8 cellular contexts compared by ENCODE assay signal in the genomic region with DNA sequence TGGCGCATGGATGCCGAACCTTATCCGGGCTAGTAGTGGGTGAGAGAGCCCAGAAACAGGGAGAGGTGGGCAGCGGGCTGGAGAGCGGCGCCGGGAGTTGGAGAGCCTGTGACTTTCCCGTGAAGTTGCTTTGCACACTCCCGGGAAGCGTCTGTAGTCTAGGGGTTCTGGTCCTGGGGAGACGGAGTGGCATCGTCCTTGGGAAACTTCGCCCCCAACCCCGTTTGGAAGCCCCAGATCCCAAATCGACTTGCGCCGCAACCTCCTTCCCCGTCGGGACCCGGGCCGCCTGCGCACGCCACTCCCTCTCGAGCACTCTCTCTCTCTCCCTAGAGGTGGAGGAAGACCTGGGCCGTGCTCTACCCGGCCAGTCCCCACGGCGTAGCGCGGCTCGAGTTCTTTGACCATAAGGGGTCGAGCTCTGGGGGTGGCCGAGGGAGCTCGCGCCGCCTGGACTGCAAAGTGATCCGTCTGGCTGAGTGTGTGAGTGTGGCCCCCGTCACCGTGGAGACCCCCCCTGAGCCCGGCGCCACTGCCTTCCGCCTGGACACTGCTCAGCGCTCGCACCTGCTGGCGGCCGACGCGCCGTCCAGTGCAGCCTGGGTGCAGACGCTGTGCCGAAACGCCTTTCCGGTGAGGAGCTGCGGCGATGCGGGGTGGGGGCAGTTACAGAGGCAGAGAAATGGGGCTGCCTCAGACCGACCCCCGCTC. TPM values are rescaled to one million over a fixed set of nuclear protein-coding genes. Genes with fewer than 3 reads are reported as not detected.
DNase-seq lines count a peak whose midpoint lies in the region; ATAC-seq and TF ChIP-seq lines count a peak whose summit lies in the region.

No MANE protein-coding gene starts in this region.

- WGBS in SK-N-SH (ENCODE audit: low lambda C conversion rate) = 62% methylated on average over 44 of the region's 58 CpGs
- WGBS in mammary epithelial cell (ENCODE audit: low coverage, missing lambda C conversion rate) = 38% methylated on average over 37 of the region's 58 CpGs

- no peaks in the 10 kb centered on the region for H3K9me3 ChIP-seq in SK-N-SH
- H3K9me3 ChIP-seq in mammary epithelial cell (replicated peaks; ENCODE audit: insufficient read depth, low read length) = no peaks in the 10 kb centered on the region

- H3K27me3 ChIP-seq in SK-N-SH (ENCODE audit: insufficient read depth) (no peaks in the 10 kb centered on the region), mammary epithelial cell (ENCODE audit: insufficient read depth, low read length) (no peaks in the 10 kb centered on the region)

- dilution Hi-C loops in mammary epithelial cell (cut with HindIII; ENCODE audit: low sequenced_read_pairs) = no loop called here

- POLR2A ChIA-PET in SK-N-SH (lab: Yijun Ruan, JAX) = no interaction called here

- no TSS peak for BruUV-seq in mammary epithelial cell (replicated peaks; lab: Mats Ljungman, UMichigan)

- H3F3A ChIP-seq in SK-N-SH (replicated peaks; ENCODE audit: insufficient read depth) = peaks cover 20% of the 10 kb centered on the region

- DNase-seq in SKM-1 treated with dmso at 0.1 percent for 144 hours (lab: John Stamatoyannopoulos, UW; ENCODE audit: unreplicated experiment) (peak; percentile 25), SKM-1 (lab: John Stamatoyannopoulos, UW; ENCODE audit: unreplicated experiment) (no peak), SK-N-SH (peak; percentile 73), mammary epithelial cell (no peak), kidney glomerular epithelial cell (lab: John Stamatoyannopoulos, UW) (peak; percentile 25)
- peak; percentile 51 for DNase-seq in stimulated activated CD4-positive, alpha-beta T cell treated with anti-CD3 and anti-CD28 coated beads, Interleukin-4, amount 100 ng/mL, for 1 hour

- H3K27ac ChIP-seq in SK-N-SH (ENCODE audit: low read depth in 2 of 2, low read length in 1 of 2) (peak overlapping the region; percentile 17 to 95; a peak in 3 of 4 replicates), mammary epithelial cell (ENCODE audit: insufficient read depth, low read depth, low read length) (no peak overlapping the region)

- peak; percentile 40 for ATAC-seq in HG03025 (IDR thresholded peaks at IDR 0.05; ENCODE audit: low FRiP score, unreplicated experiment)
- no peak for ATAC-seq in GM21360 (IDR thresholded peaks at IDR 0.05; ENCODE audit: unreplicated experiment)

- in situ Hi-C loops in mammary epithelial cell (cut with MboI; ENCODE audit: low sequenced_read_pairs in 2 of 2) = no loop called here

- CTCF ChIA-PET in SK-N-SH (lab: Yijun Ruan, JAX) (interaction anchor here (1.2 to 1.3 kb wide), 3 partner anchors 9 to 41 kb away, joined by 3 to 8 read pairs (median 5); no protein-coding TSS in a partner anchor), mammary epithelial cell (lab: Charles Lee; ENCODE audit: low non-redundant PET) (no interaction called here)

- TF ChIP-seq RAD21 in SK-N-SH (IDR thresholded peaks at IDR 0.05; ENCODE audit: low read length) = no peak

- H3K4me2 ChIP-seq in SK-N-SH (peak overlapping the region; percentile 98), mammary epithelial cell (ENCODE audit: insufficient read depth, low read depth, low read length) (peak overlapping the region; percentile 74)

- H3K4me1 ChIP-seq in SK-N-SH (ENCODE audit: control insufficient read depth in 1 of 2, insufficient read depth in 2 of 2, low read depth in 1 of 2, low read length in 1 of 2) (peaks cover 5 to 28% of the 10 kb centered on the region in 2 experiments; a peak in 1 of 4 replicates), mammary epithelial cell (ENCODE audit: insufficient read depth, low read length) (peaks cover 11% of the 10 kb centered on the region)

- H3K4me3 ChIP-seq in SK-N-SH (ENCODE audit: low read depth in 2 of 2, low read length in 1 of 2) (peak overlapping the region; percentile 86 to 91), mammary epithelial cell (replicated peaks in 1 of 3; ENCODE audit: insufficient read depth in 1 of 3, low read depth in 2 of 3, low read length in 3 of 3) (peak overlapping the region; percentile 29 to 49 (median 36))

- no peaks in the 10 kb centered on the region for H4K20me1 ChIP-seq in SK-N-SH (ENCODE audit: insufficient read depth)
- H4K20me1 ChIP-seq in mammary epithelial cell (ENCODE audit: insufficient read depth, low read length) = no peaks in the 10 kb centered on the region

- peaks cover 59% of the 10 kb centered on the region for H3K79me2 ChIP-seq in SK-N-SH (ENCODE audit: insufficient read depth)
- H3K79me2 ChIP-seq in mammary epithelial cell (ENCODE audit: insufficient read depth, low read length) = peaks cover 3% of the 10 kb centered on the region

- no peak for TF ChIP-seq EP300 in SK-N-SH (IDR thresholded peaks at IDR 0.05; ENCODE audit: borderline replicate concordance in 1 of 2, low read depth in 1 of 2, low read length in 1 of 2)

- H3K9ac ChIP-seq in SK-N-SH (peak overlapping the region; percentile 91), mammary epithelial cell (ENCODE audit: insufficient read depth, low read length) (no peak overlapping the region)

- no peaks in the 10 kb centered on the region for H3K9me2 ChIP-seq in SK-N-SH

- TF ChIP-seq CTCF in SK-N-SH (IDR thresholded peaks at IDR 0.05) = no peak
- TF ChIP-seq CTCF in mammary epithelial cell (conservative IDR thresholded peaks at IDR 0.05 in 1 of 2, IDR thresholded peaks at IDR 0.05 in 1 of 2; ENCODE audit: extremely low read depth in 1 of 2, insufficient read depth in 1 of 2, low read depth in 1 of 2, low read length in 2 of 2) = no peak

- H2AFZ ChIP-seq in SK-N-SH (ENCODE audit: low read depth) (peak overlapping the region; percentile 91; the same call in 1 of the 2 replicates), mammary epithelial cell (ENCODE audit: low read depth, low read length) (peak overlapping the region; percentile 66)

- intact Hi-C loops in mammary epithelial cell (cut with micrococcal nuclease) = no loop called here

- H3K36me3 ChIP-seq in SK-N-SH (replicated peaks in 1 of 2; ENCODE audit: control insufficient read depth in 1 of 2, insufficient read depth in 2 of 2, low read length in 1 of 2) (peaks cover 18 to 20% of the 10 kb centered on the region in 2 experiments), mammary epithelial cell (ENCODE audit: insufficient read depth, low read length) (no peaks in the 10 kb centered on the region)

TF ChIP-seq in SK-N-SH, 30 proteins besides CTCF, POLR2A, EP300 and RAD21:
- TF ChIP-seq MXI1 (IDR thresholded peaks at IDR 0.05; ENCODE audit: low read depth, low read length) (0 out of 2 replicates have a peak, but pooled peaks have one; percentile 8), NRF1 (IDR thresholded peaks at IDR 0.05; ENCODE audit: low read depth, low read length) (0 out of 2 replicates have a peak, but pooled peaks have one; percentile 32), RXRA (IDR thresholded peaks at IDR 0.05; ENCODE audit: borderline replicate concordance, low read depth) (no peak)
- TF ChIP-seq, protein P1, sequence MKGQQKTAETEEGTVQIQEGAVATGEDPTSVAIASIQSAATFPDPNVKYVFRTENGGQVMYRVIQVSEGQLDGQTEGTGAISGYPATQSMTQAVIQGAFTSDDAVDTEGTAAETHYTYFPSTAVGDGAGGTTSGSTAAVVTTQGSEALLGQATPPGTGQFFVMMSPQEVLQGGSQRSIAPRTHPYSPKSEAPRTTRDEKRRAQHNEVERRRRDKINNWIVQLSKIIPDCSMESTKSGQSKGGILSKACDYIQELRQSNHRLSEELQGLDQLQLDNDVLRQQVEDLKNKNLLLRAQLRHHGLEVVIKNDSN (IDR thresholded peaks at IDR 0.05; ENCODE audit: borderline replicate concordance, low read depth) = no peak

RNA-seq across cellular contexts. Expression of a gene that starts 0.5 kb away (rescaled TPM):
- polyA plus RNA-seq in SK-N-SH (2012; rRNA removed) (25.3 and 28.1 TPM in 2 replicates), mammary epithelial cell (4.9 TPM)
- polyA plus RNA-seq in SK-N-SH (2012; cell fraction: cytosol; rRNA removed) = 17.3 and 21.5 TPM in 2 replicates
- 34.7 and 50.7 TPM in 2 replicates for polyA plus RNA-seq in SK-N-SH (2012; cell fraction: nucleus; rRNA removed)
- 1 to 10 TPM; 3.1 to 6.5 TPM for total RNA-seq in mammary epithelial cell
- polyA minus RNA-seq in mammary epithelial cell = not detected

RNA-seq across cellular contexts. Expression of a gene that starts 1.2 kb away (rescaled TPM):
- polyA plus RNA-seq in SK-N-SH (2012; rRNA removed) (47.9 and 59.3 TPM in 2 replicates), mammary epithelial cell (2.2 TPM)
- 20.3 and 30.5 TPM in 2 replicates for polyA plus RNA-seq in SK-N-SH (2012; cell fraction: cytosol; rRNA removed)
- 140 and 159 TPM in 2 replicates for polyA plus RNA-seq in SK-N-SH (2012; cell fraction: nucleus; rRNA removed)
- under 1 TPM; 0.83 to 0.87 TPM for total RNA-seq in mammary epithelial cell
- 0.21 TPM for polyA minus RNA-seq in mammary epithelial cell

RNA-seq across cellular contexts. Expression of a gene that starts 25.2 kb away (rescaled TPM):
- polyA plus RNA-seq in SK-N-SH (2012; rRNA removed) (55.7 and 60.4 TPM in 2 replicates), mammary epithelial cell (50.0 TPM)
- polyA plus RNA-seq in SK-N-SH (2012; cell fraction: cytosol; rRNA removed) = 30.4 and 45.8 TPM in 2 replicates
- polyA plus RNA-seq in SK-N-SH (2012; cell fraction: nucleus; rRNA removed) = 55.7 and 62.3 TPM in 2 replicates
- 10 to 100 TPM; 29.2 to 30.8 TPM for total RNA-seq in mammary epithelial cell
- 68.7 TPM for polyA minus RNA-seq in mammary epithelial cell

RNA-seq across cellular contexts. Expression of a gene that starts 25.5 kb away (rescaled TPM):
- polyA plus RNA-seq in SK-N-SH (2012; rRNA removed) = 118 and 151 TPM in 2 replicates
- polyA plus RNA-seq in SK-N-SH (2012; cell fraction: cytosol; rRNA removed) = 54.6 and 78.6 TPM in 2 replicates
- polyA plus RNA-seq in SK-N-SH (2012; cell fraction: nucleus; rRNA removed) = 643 and 686 TPM in 2 replicates
- total RNA-seq in mammary epithelial cell = 100 to 1,000 TPM in 1 of 2 donors, 10 to 100 TPM in 1; 67.5 to 111 TPM
- polyA plus RNA-seq in mammary epithelial cell = 145 TPM
- polyA minus RNA-seq in mammary epithelial cell = 95.5 TPM

RNA-seq across cellular contexts. Expression of a gene that starts 28.9 kb away (rescaled TPM):
- 1.6 and 1.8 TPM in 2 replicates for polyA plus RNA-seq in SK-N-SH (2012; rRNA removed)
- 0.26 and 0.31 TPM in 2 replicates for polyA plus RNA-seq in SK-N-SH (2012; cell fraction: cytosol; rRNA removed)
- 13.2 and 13.8 TPM in 2 replicates for polyA plus RNA-seq in SK-N-SH (2012; cell fraction: nucleus; rRNA removed)
- 1 to 10 TPM in 1 of 2 donors, under 1 TPM in 1; 0.83 to 5.2 TPM for total RNA-seq in mammary epithelial cell
- polyA plus RNA-seq in mammary epithelial cell = 3.4 TPM
- polyA minus RNA-seq in mammary epithelial cell = not detected

Comparison
In these comparisons a context has a peak if more than half of its experiments do, and no peak if none do; other contexts are left out.
1. DNase-seq: peak in SKM-1 treated with dmso at 0.1 percent for 144 hours (single experiment), SK-N-SH (single experiment), kidney glomerular epithelial cell (single experiment) and stimulated activated CD4-positive, alpha-beta T cell treated with anti-CD3 and anti-CD28 coated beads, Interleukin-4, amount 100 ng/mL, for 1 hour (single experiment); none in SKM-1 (single experiment) and mammary epithelial cell (single experiment).